Comparison of ENCODE assay signal across 1 cellular context in genomic region chr19:49869484-49870308, GRCh38.
TF ChIP-seq lines count a peak whose summit lies in the region.

No MANE protein-coding gene starts in this region.

TF ChIP-seq in HepG2, 621 proteins besides CTCF, POLR2A, EP300 and RAD21 (continued from another document and continues in another):
- no peak for TF ChIP-seq MNT (IDR thresholded peaks at IDR 0.05)
- TF ChIP-seq HOXD1 (CRISPR knock-in tag; IDR thresholded peaks at IDR 0.05) = peak; percentile 76
- no peak for TF ChIP-seq ZFP62 (CRISPR knock-in tag; IDR thresholded peaks at IDR 0.05)
- TF ChIP-seq ZSCAN29 (CRISPR knock-in tag; conservative IDR thresholded peaks at IDR 0.05) = 0 out of 2 replicates have a peak, but pooled peaks have one; percentile 6
- no peak for TF ChIP-seq MEIS2 (CRISPR knock-in tag; IDR thresholded peaks at IDR 0.05)
- TF ChIP-seq ZNF224 (CRISPR knock-in tag; IDR thresholded peaks at IDR 0.05) = no peak
- no peak for TF ChIP-seq REXO4 (CRISPR knock-in tag; IDR thresholded peaks at IDR 0.05; ENCODE audit: borderline replicate concordance)
- TF ChIP-seq GZF1 (CRISPR knock-in tag; IDR thresholded peaks at IDR 0.05) = no peak
- TF ChIP-seq BRF2 (CRISPR knock-in tag; IDR thresholded peaks at IDR 0.05) = no peak
- TF ChIP-seq SIN3A (IDR thresholded peaks at IDR 0.05; ENCODE audit: borderline replicate concordance, low read depth, low read length) = peak; percentile 75; the same call in 1 of the 2 replicates
- TF ChIP-seq YEATS2 (CRISPR knock-in tag; IDR thresholded peaks at IDR 0.05; ENCODE audit: borderline replicate concordance) = peak; percentile 47; the same call in 1 of the 2 replicates
- peak; percentile 78; the same call in 1 of the 2 replicates for TF ChIP-seq ZNF776 (CRISPR knock-in tag; IDR thresholded peaks at IDR 0.05)
- no peak for TF ChIP-seq IKZF1 (IDR thresholded peaks at IDR 0.05)
- no peak for TF ChIP-seq ZC3H4 (CRISPR knock-in tag; IDR thresholded peaks at IDR 0.05; ENCODE audit: borderline replicate concordance)
- TF ChIP-seq SMARCC2 (IDR thresholded peaks at IDR 0.05) = no peak
- TF ChIP-seq ARID5B (CRISPR knock-in tag; IDR thresholded peaks at IDR 0.05) = peak; percentile 40
- no peak for TF ChIP-seq KLF9 (CRISPR knock-in tag; IDR thresholded peaks at IDR 0.05; ENCODE audit: low read depth)
- TF ChIP-seq PLRG1 (conservative IDR thresholded peaks at IDR 0.05) = no peak
- TF ChIP-seq THRA (CRISPR knock-in tag; IDR thresholded peaks at IDR 0.05; ENCODE audit: borderline replicate concordance) = no peak
- TF ChIP-seq MLXIP (CRISPR knock-in tag; IDR thresholded peaks at IDR 0.05; ENCODE audit: borderline replicate concordance) = no peak
- no peak for TF ChIP-seq ATF4 (CRISPR knock-in tag; IDR thresholded peaks at IDR 0.05)
- TF ChIP-seq ONECUT2 (CRISPR knock-in tag; IDR thresholded peaks at IDR 0.05) = no peak
- no peak for TF ChIP-seq MYPOP (CRISPR knock-in tag; IDR thresholded peaks at IDR 0.05)
- no peak; the same call in 1 of the 2 replicates for TF ChIP-seq ZNF670 (CRISPR knock-in tag; IDR thresholded peaks at IDR 0.05; ENCODE audit: borderline replicate concordance)
- TF ChIP-seq HNRNPH1 (optimal IDR thresholded peaks at IDR 0.05; ENCODE audit: low read depth, low read length) = no peak
- 0 out of 2 replicates have a peak, but pooled peaks have one; percentile 44 for TF ChIP-seq SRY (CRISPR knock-in tag; IDR thresholded peaks at IDR 0.05)
- no peak for TF ChIP-seq NFRKB (IDR thresholded peaks at IDR 0.05)
- no peak for TF ChIP-seq SIX4 (CRISPR knock-in tag; IDR thresholded peaks at IDR 0.05)
- TF ChIP-seq SMAD3 (CRISPR knock-in tag; IDR thresholded peaks at IDR 0.05) = no peak; the same call in 1 of the 2 replicates
- no peak for TF ChIP-seq CEBPZ (IDR thresholded peaks at IDR 0.05; ENCODE audit: low read length)
- peak; percentile 92 for TF ChIP-seq ZFX (CRISPR knock-in tag; IDR thresholded peaks at IDR 0.05; ENCODE audit: low read depth)
- no peak for TF ChIP-seq KLF12 (CRISPR knock-in tag; IDR thresholded peaks at IDR 0.05; ENCODE audit: borderline replicate concordance)
- TF ChIP-seq ZNF569 (CRISPR knock-in tag; IDR thresholded peaks at IDR 0.05; ENCODE audit: borderline replicate concordance) = no peak
- TF ChIP-seq ZNF275 (CRISPR knock-in tag; IDR thresholded peaks at IDR 0.05; ENCODE audit: borderline replicate concordance) = no peak
- no peak for TF ChIP-seq ZNF34 (CRISPR knock-in tag; IDR thresholded peaks at IDR 0.05; ENCODE audit: borderline replicate concordance)
- 0 out of 2 replicates have a peak, but pooled peaks have one; percentile 28 for TF ChIP-seq ZNF704 (CRISPR knock-in tag; IDR thresholded peaks at IDR 0.05; ENCODE audit: borderline replicate concordance)
- peak; percentile 53; the same call in 1 of the 2 replicates for TF ChIP-seq ZSCAN31 (CRISPR knock-in tag; IDR thresholded peaks at IDR 0.05; ENCODE audit: low read depth)
- 0 out of 2 replicates have a peak, but pooled peaks have one; percentile 86 for TF ChIP-seq ZNF251 (CRISPR knock-in tag; IDR thresholded peaks at IDR 0.05)
- no peak for TF ChIP-seq SP140L (CRISPR knock-in tag; IDR thresholded peaks at IDR 0.05; ENCODE audit: borderline replicate concordance)
- TF ChIP-seq GABPA (IDR thresholded peaks at IDR 0.05; ENCODE audit: low read depth, low read length) = peak; percentile 19; the same call in 1 of the 2 replicates
- TF ChIP-seq GABPA (CRISPR knock-in tag; IDR thresholded peaks at IDR 0.05; ENCODE audit: low read depth) = peak; percentile 65
- TF ChIP-seq ZNF567 (CRISPR knock-in tag; IDR thresholded peaks at IDR 0.05; ENCODE audit: borderline replicate concordance) = no peak
- TF ChIP-seq RBM22 (optimal IDR thresholded peaks at IDR 0.05; ENCODE audit: low read length) = no peak
- TF ChIP-seq ZNF282 (IDR thresholded peaks at IDR 0.05; ENCODE audit: partially characterized antibody) = no peak
- peak; percentile 74 for TF ChIP-seq YY1 (IDR thresholded peaks at IDR 0.05; ENCODE audit: insufficient read depth, insufficient replicate concordance, low read depth, low read length)
- TF ChIP-seq ATRX (CRISPR knock-in tag; IDR thresholded peaks at IDR 0.05; ENCODE audit: borderline replicate concordance) = no peak
- 0 out of 2 replicates have a peak, but pooled peaks have one; percentile 17 for TF ChIP-seq ZFP1 (CRISPR knock-in tag; IDR thresholded peaks at IDR 0.05)
